ENCODE assay signal across 16 cellular contexts in the genomic region with DNA sequence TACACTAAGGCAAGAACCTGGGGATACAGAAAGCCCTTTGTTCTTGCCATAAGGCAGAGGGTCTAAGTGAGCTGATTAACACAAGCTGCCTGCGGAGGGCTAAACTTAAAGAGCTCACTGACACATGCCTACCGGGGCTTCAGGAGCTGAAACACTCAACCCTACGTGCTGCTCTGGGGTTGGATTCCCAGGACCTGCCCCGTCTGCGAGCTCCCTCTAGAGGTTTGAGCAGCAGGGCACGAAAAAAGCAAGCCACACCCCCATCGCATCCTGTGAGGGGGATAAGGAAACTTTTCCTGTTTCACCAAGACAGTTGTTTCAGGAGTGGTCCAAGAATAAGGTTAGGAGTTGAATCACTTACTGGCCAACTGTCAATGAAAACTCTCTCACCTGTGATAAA.
A peak's percentile ranks its signal among the peaks of the same experiment; 100 is the strongest.
DNase-seq lines count a peak whose midpoint lies in the region; ATAC-seq and TF ChIP-seq lines count a peak whose summit lies in the region.
"Had no signal": no experiment of that assay in that cellular context is flagged by ENCODE, and none has a peak within 500 bp of the region (broad histone marks: within the 10 kb centered on the region; RNA-seq: fewer than 3 reads in every experiment).

No MANE protein-coding gene starts in this region.

- DNase-seq in GM12864 (ENCODE audit: low read depth) (no peak), epithelial cell of esophagus (ENCODE audit: low read depth) (no peak), LoVo (ENCODE audit: low spot score) (no peak), AML-193 (lab: John Stamatoyannopoulos, UW) (no peak)
- DNase-seq in effector CD8-positive, alpha-beta T cell (lab: John Stamatoyannopoulos, UW) = no peak
- DNase-seq: activated CD8-positive, alpha-beta T cell treated with anti-CD3 and anti-CD28 coated beads for 36 hours; activated effector memory CD4-positive, alpha-beta T cell treated with Interleukin-2 at 50 U/mL for 16 hours; amygdala; DMS 273 treated with DMSO at 0.1 percent for 48 hours; NCI-H1092; NCI-H510A treated with DMSO at 0.1 percent for 48 hours; SHP77 had no signal

- H3K9me2 ChIP-seq in OCI-LY1 (ENCODE audit: low read depth, low read length) = no peaks in the 10 kb centered on the region

- no peaks in the 10 kb centered on the region for H3K79me2 ChIP-seq in OCI-LY1 (ENCODE audit: insufficient read depth, low read length)

- H4K20me1 ChIP-seq in OCI-LY1 (ENCODE audit: insufficient read depth, low read length) = no peaks in the 10 kb centered on the region

- ATAC-seq in HG03108 (IDR thresholded peaks at IDR 0.05; ENCODE audit: unreplicated experiment) = no peak
- ATAC-seq: activated CD8-positive, alpha-beta T cell treated with anti-CD3 and anti-CD28 coated beads for 36 hours; heart left ventricle had no signal

- no peak overlapping the region for H3K4me3 ChIP-seq in GM12864 (ENCODE audit: low read depth, low read length)
- H3K4me3 ChIP-seq in OCI-LY1 (ENCODE audit: low read depth, low read length, poor library complexity, severe bottlenecking) = no peak overlapping the region
- H3K4me3 ChIP-seq in epithelial cell of esophagus (ENCODE audit: low read length) = no peak overlapping the region
- H3K4me3 ChIP-seq: heart left ventricle had no signal

- no peaks in the 10 kb centered on the region for H3K4me1 ChIP-seq in OCI-LY1 (ENCODE audit: insufficient read depth, low read length, severe bottlenecking)
- H3K4me1 ChIP-seq: heart left ventricle had no signal

- H3K4me2 ChIP-seq in OCI-LY1 (ENCODE audit: low read length) = no peak overlapping the region

- H3K36me3 ChIP-seq in OCI-LY1 (ENCODE audit: insufficient read depth, low read length) = no peaks in the 10 kb centered on the region
- H3K36me3 ChIP-seq: heart left ventricle had no signal

- no peak overlapping the region for H3K9ac ChIP-seq in OCI-LY1 (ENCODE audit: low read length)

- H2AFZ ChIP-seq in OCI-LY1 (ENCODE audit: low read length) = no peak overlapping the region

- TF ChIP-seq CTCF in 22Rv1 (IDR thresholded peaks at IDR 0.05) (peak; percentile 36), GM12864 (IDR thresholded peaks at IDR 0.05; ENCODE audit: low read depth, low read length, missing control alignments) (peak; percentile 14), OCI-LY1 (IDR thresholded peaks at IDR 0.05; ENCODE audit: low read length) (peak; percentile 59), epithelial cell of esophagus (IDR thresholded peaks at IDR 0.05; ENCODE audit: insufficient read depth, low read depth, low read length, missing control alignments) (peak; percentile 4)

- H3K9me3 ChIP-seq in OCI-LY1 (ENCODE audit: low read length) = no peaks in the 10 kb centered on the region

- H3K27ac ChIP-seq in 22Rv1 (no peak overlapping the region), OCI-LY1 (ENCODE audit: low read depth, low read length, poor library complexity, severe bottlenecking) (no peak overlapping the region)
- H3K27ac ChIP-seq: heart left ventricle had no signal

- H3K27me3 ChIP-seq in OCI-LY1 (ENCODE audit: insufficient read depth, low read length) = no peaks in the 10 kb centered on the region
- H3K27me3 ChIP-seq: heart left ventricle had no signal

- H3F3A ChIP-seq in OCI-LY1 (ENCODE audit: insufficient read depth, low read length) = no peaks in the 10 kb centered on the region

Comparison
In these comparisons a context has a peak if more than half of its experiments do, and no peak if none do; other contexts are left out.
1. CTCF ChIP-seq: peak in every context shown above with its lines; median percentile 59 in OCI-LY1; 36 in 22Rv1; 14 in GM12864; 4 in epithelial cell of esophagus.